2 cellular contexts compared by ENCODE assay signal in the genomic region with DNA sequence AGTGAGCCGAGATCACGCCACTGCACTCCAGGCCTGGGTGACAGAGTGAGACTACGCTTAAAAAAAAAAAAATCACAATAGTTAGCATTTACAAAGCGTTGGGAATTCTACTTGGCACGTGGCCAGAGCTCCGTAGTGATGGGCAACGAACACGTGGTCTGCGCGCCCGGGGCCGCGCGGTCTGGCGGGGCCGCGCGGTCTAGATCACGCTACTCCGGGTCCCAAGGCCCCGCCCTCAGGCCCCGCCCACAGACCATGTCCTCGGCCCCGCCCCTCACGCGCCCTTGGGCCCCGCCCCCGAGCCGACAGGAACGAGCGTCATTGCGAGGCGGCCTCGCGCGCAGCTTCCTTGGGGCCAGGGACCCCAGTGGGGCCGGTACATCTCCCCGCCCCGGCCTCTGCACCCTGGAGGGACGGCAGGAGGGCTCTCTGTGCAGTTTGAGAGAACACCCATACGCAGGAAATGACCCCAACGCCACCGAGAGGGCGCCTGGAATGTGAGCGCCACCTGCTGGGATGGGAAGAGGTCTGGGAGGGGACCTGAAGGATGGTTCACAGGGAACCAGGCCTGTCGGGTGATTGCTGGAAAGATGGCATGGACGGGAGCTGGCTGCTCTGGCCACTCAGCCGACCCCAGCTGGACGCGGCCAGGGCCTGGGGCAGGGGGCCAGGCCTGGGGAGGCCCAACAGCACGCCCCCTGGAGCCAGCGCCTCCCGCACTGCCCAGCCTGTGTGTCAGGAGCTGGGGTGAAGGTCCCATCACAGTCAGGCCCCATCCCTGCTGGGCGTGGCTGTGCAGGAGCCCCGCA.
TF ChIP-seq lines count a peak whose summit lies in the region.

No MANE protein-coding gene starts in this region.

TF ChIP-seq in HEK293, 187 proteins besides CTCF, POLR2A, EP300 and RAD21 (continued from another document and continues in another):
- peak; percentile 92 for TF ChIP-seq ZIC2 (tag by site-specific recombination; IDR thresholded peaks at IDR 0.05)
- TF ChIP-seq ZNF2 (tag by site-specific recombination; IDR thresholded peaks at IDR 0.05) = peak; percentile 54; the same call in 1 of the 2 replicates
- TF ChIP-seq REST (tag by site-specific recombination; IDR thresholded peaks at IDR 0.05) = peak; percentile 15; the same call in 1 of the 2 replicates
- TF ChIP-seq ZNF623 (tag by site-specific recombination; IDR thresholded peaks at IDR 0.05) = no peak
- peak; percentile 97 for TF ChIP-seq GLIS2 (tag by site-specific recombination; IDR thresholded peaks at IDR 0.05)
- TF ChIP-seq ZNF76 (tag by site-specific recombination; IDR thresholded peaks at IDR 0.05; ENCODE audit: borderline replicate concordance, low read depth) = peak; percentile 74; the same call in 1 of the 2 replicates
- TF ChIP-seq, protein P1, sequence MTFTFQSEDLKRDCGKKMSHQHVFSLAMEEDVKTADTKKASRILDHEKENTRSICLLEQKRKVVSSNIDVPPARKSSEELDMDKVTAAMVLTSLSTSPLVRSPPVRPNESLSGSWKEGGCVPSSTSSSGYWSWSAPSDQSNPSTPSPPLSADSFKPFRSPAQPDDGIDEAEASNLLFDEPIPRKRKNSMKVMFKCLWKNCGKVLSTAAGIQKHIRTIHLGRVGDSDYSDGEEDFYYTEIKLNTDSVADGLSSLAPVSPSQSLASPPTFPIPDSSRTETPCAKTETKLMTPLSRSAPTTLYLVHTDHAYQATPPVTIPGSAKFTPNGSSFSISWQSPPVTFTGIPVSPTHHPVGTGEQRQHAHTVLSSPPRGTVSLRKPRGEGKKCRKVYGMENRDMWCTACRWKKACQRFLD (tag by site-specific recombination; IDR thresholded peaks at IDR 0.05) = no peak
- TF ChIP-seq KLF10 (tag by site-specific recombination; IDR thresholded peaks at IDR 0.05) = peak; percentile 86
- 0 out of 2 replicates have a peak, but pooled peaks have one; percentile 15 for TF ChIP-seq ZNF121 (tag by site-specific recombination; IDR thresholded peaks at IDR 0.05)
- peak; percentile 77 for TF ChIP-seq SP3 (tag by site-specific recombination; IDR thresholded peaks at IDR 0.05)
- no peak for TF ChIP-seq ZNF549 (tag by site-specific recombination; IDR thresholded peaks at IDR 0.05)
- TF ChIP-seq ZNF174 (tag by site-specific recombination; IDR thresholded peaks at IDR 0.05) = no peak
- TF ChIP-seq ZNF529 (tag by site-specific recombination; IDR thresholded peaks at IDR 0.05; ENCODE audit: insufficient replicate concordance) = no peak
- 0 out of 2 replicates have a peak, but pooled peaks have one; percentile 22 for TF ChIP-seq ZNF24 (tag by site-specific recombination; IDR thresholded peaks at IDR 0.05)
- TF ChIP-seq, protein P2, sequence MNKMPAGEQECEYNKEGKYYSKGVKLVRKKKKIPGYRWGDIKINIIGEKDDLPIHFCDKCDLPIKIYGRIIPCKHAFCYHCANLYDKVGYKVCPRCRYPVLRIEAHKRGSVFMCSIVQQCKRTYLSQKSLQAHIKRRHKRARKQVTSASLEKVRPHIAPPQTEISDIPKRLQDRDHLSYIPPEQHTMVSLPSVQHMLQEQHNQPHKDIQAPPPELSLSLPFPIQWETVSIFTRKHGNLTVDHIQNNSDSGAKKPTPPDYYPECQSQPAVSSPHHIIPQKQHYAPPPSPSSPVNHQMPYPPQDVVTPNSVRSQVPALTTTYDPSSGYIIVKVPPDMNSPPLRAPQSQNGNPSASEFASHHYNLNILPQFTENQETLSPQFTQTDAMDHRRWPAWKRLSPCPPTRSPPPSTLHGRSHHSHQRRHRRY (tag by site-specific recombination; IDR thresholded peaks at IDR 0.05) = no peak
- TF ChIP-seq GFI1B (tag by site-specific recombination; IDR thresholded peaks at IDR 0.05) = no peak
- no peak for TF ChIP-seq ZNF324 (tag by site-specific recombination; IDR thresholded peaks at IDR 0.05)
- TF ChIP-seq, protein P3, sequence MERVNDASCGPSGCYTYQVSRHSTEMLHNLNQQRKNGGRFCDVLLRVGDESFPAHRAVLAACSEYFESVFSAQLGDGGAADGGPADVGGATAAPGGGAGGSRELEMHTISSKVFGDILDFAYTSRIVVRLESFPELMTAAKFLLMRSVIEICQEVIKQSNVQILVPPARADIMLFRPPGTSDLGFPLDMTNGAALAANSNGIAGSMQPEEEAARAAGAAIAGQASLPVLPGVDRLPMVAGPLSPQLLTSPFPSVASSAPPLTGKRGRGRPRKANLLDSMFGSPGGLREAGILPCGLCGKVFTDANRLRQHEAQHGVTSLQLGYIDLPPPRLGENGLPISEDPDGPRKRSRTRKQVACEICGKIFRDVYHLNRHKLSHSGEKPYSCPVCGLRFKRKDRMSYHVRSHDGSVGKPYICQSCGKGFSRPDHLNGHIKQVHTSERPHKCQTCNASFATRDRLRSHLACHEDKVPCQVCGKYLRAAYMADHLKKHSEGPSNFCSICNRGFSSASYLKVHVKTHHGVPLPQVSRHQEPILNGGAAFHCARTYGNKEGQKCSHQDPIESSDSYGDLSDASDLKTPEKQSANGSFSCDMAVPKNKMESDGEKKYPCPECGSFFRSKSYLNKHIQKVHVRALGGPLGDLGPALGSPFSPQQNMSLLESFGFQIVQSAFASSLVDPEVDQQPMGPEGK (tag by site-specific recombination; IDR thresholded peaks at IDR 0.05) = peak; percentile 89
- no peak for TF ChIP-seq ZNF114 (tag by site-specific recombination; IDR thresholded peaks at IDR 0.05)
- TF ChIP-seq ZNF530 (tag by site-specific recombination; IDR thresholded peaks at IDR 0.05; ENCODE audit: low read depth) = no peak
- TF ChIP-seq ZFP3 (tag by site-specific recombination; IDR thresholded peaks at IDR 0.05; ENCODE audit: low read depth) = no peak
- no peak for TF ChIP-seq ZNF175 (tag by site-specific recombination; IDR thresholded peaks at IDR 0.05)
- peak; percentile 73 for TF ChIP-seq SP7 (tag by site-specific recombination; IDR thresholded peaks at IDR 0.05)
- no peak for TF ChIP-seq ZSCAN16 (tag by site-specific recombination; IDR thresholded peaks at IDR 0.05)

TF ChIP-seq in SK-N-SH, 30 proteins besides CTCF, POLR2A, EP300 and RAD21 (continued from another document):
- no peak for TF ChIP-seq CHD2 (IDR thresholded peaks at IDR 0.05; ENCODE audit: low read length, partially characterized antibody)
- TF ChIP-seq, protein P4, sequence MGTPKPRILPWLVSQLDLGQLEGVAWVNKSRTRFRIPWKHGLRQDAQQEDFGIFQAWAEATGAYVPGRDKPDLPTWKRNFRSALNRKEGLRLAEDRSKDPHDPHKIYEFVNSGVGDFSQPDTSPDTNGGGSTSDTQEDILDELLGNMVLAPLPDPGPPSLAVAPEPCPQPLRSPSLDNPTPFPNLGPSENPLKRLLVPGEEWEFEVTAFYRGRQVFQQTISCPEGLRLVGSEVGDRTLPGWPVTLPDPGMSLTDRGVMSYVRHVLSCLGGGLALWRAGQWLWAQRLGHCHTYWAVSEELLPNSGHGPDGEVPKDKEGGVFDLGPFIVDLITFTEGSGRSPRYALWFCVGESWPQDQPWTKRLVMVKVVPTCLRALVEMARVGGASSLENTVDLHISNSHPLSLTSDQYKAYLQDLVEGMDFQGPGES (IDR thresholded peaks at IDR 0.05; ENCODE audit: low read depth, low read length) = no peak
- TF ChIP-seq RCOR1 (IDR thresholded peaks at IDR 0.05; ENCODE audit: low read length) = no peak
- no peak for TF ChIP-seq FOXJ3 (CRISPR knock-in tag; IDR thresholded peaks at IDR 0.05)
- peak; percentile 34; the same call in 1 of the 2 replicates for TF ChIP-seq TAF1 (IDR thresholded peaks at IDR 0.05; ENCODE audit: borderline replicate concordance, low read depth, low read length)
- TF ChIP-seq TEAD4 (IDR thresholded peaks at IDR 0.05; ENCODE audit: borderline replicate concordance, insufficient read depth) = no peak
- TF ChIP-seq ZBTB33 (IDR thresholded peaks at IDR 0.05; ENCODE audit: borderline replicate concordance, low read depth) = no peak
- peak; percentile 64 for TF ChIP-seq SMC3 (IDR thresholded peaks at IDR 0.05; ENCODE audit: low read depth, low read length)
- no peak for TF ChIP-seq JUND (IDR thresholded peaks at IDR 0.05)
- TF ChIP-seq, protein P5, sequence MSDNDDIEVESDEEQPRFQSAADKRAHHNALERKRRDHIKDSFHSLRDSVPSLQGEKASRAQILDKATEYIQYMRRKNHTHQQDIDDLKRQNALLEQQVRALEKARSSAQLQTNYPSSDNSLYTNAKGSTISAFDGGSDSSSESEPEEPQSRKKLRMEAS (IDR thresholded peaks at IDR 0.05; ENCODE audit: low read depth) = peak; percentile 72; the same call in 1 of the 2 replicates
- TF ChIP-seq NRF1 (IDR thresholded peaks at IDR 0.05; ENCODE audit: low read depth, low read length) = no peak; the same call in none of the 2 replicates
- peak; percentile 74 for TF ChIP-seq GATA2 (CRISPR knock-in tag; IDR thresholded peaks at IDR 0.05)
- TF ChIP-seq USF2 (IDR thresholded peaks at IDR 0.05; ENCODE audit: borderline replicate concordance, low read depth, low read length) = peak; percentile 41; the same call in 1 of the 2 replicates
- TF ChIP-seq MEF2A (IDR thresholded peaks at IDR 0.05; ENCODE audit: borderline replicate concordance, low read depth) = no peak
- TF ChIP-seq ELF1 (IDR thresholded peaks at IDR 0.05) = no peak
- no peak for TF ChIP-seq RXRA (IDR thresholded peaks at IDR 0.05; ENCODE audit: borderline replicate concordance, low read depth)
- peak; percentile 21; the same call in 1 of the 2 replicates for TF ChIP-seq GABPA (IDR thresholded peaks at IDR 0.05; ENCODE audit: low read depth)
- TF ChIP-seq PBX3 (IDR thresholded peaks at IDR 0.05) = 0 out of 2 replicates have a peak, but pooled peaks have one; percentile 15
- peak; percentile 83 for TF ChIP-seq POLR2AphosphoS5 (IDR thresholded peaks at IDR 0.05; ENCODE audit: low read depth, low read length)
- TF ChIP-seq FOSL2 (IDR thresholded peaks at IDR 0.05; ENCODE audit: borderline replicate concordance, low read depth) = no peak
- no peak for TF ChIP-seq EZH2phosphoT487 (IDR thresholded peaks at IDR 0.05; ENCODE audit: borderline replicate concordance, low read depth)
- no peak for TF ChIP-seq REST (IDR thresholded peaks at IDR 0.05; ENCODE audit: low read depth, low read length)
- TF ChIP-seq FOXM1 (IDR thresholded peaks at IDR 0.05; ENCODE audit: low read depth) = no peak
- TF ChIP-seq MXI1 (IDR thresholded peaks at IDR 0.05; ENCODE audit: low read depth, low read length) = peak; percentile 91
- no peak for TF ChIP-seq RFX5 (IDR thresholded peaks at IDR 0.05; ENCODE audit: low read length)
- peak; percentile 57; the same call in 1 of the 2 replicates for TF ChIP-seq SIN3A (IDR thresholded peaks at IDR 0.05; ENCODE audit: borderline replicate concordance, low read depth, low read length)
- TF ChIP-seq USF1 (IDR thresholded peaks at IDR 0.05; ENCODE audit: borderline replicate concordance, low read depth) = peak; percentile 76
- no peak; the same call in 1 of the 2 replicates for TF ChIP-seq TCF12 (IDR thresholded peaks at IDR 0.05)
- TF ChIP-seq YY1 (IDR thresholded peaks at IDR 0.05; ENCODE audit: low read depth) = peak; percentile 53; the same call in 1 of the 2 replicates
